15 cellular contexts compared by ENCODE assay signal in genomic region chr5:78587775-78588291, GRCh38.
A peak's percentile ranks its signal among the peaks of the same experiment; 100 is the strongest.
DNase-seq lines count a peak whose midpoint lies in the region; ATAC-seq and TF ChIP-seq lines count a peak whose summit lies in the region.
"Had no signal": no experiment of that assay in that cellular context is flagged by ENCODE, and none has a peak within 500 bp of the region (broad histone marks: within the 10 kb centered on the region; RNA-seq: fewer than 3 reads in every experiment).

No MANE protein-coding gene starts in this region.

- H4K91ac ChIP-seq in neuronal stem cell (ENCODE audit: low read depth, low read length, poor library complexity) = no peak overlapping the region

- no peak overlapping the region for H3K14ac ChIP-seq in neuronal stem cell (ENCODE audit: low read length)

- H4K8ac ChIP-seq in neuronal stem cell (ENCODE audit: low read depth, low read length) = no peak overlapping the region

- DNase-seq in AG09309 (ENCODE audit: low read depth) (peak; percentile 71), MG63 (peak; percentile 41), chondrocyte (ENCODE audit: low spot score) (no peak), mesothelial cell of epicardium (ENCODE audit: low spot score in 2 of 2, unreplicated experiment in 2 of 2) (no peak), neuronal stem cell (ENCODE audit: low spot score) (no peak)
- DNase-seq: NCI-H1048; stimulated activated CD4-positive, alpha-beta T cell treated with anti-CD3 and anti-CD28 coated beads, Interleukin-12 subunit alpha, Interleukin-12 subunit beta, amount 100 ng/mL, for 4 hours had no signal

- WGBS in neuronal stem cell (ENCODE audit: extremely low coverage in 2 of 2, insufficient read length in 2 of 2, insufficient replicate concordance in 1 of 2), 2 donors = no CpG with 5 or more reads among the region's 3 CpGs

- no peaks in the 10 kb centered on the region for H3K27me3 ChIP-seq in MG63
- no peaks in the 10 kb centered on the region for H3K27me3 ChIP-seq in neuronal stem cell (ENCODE audit: control insufficient read depth in 3 of 3, insufficient read depth in 3 of 3, low read depth in 1 of 3, low read length in 3 of 3)
- H3K27me3 ChIP-seq: BLaER1 had no signal

- H3K4me3 Mint-ChIP-seq in chondrocyte (ENCODE audit: unreplicated experiment) (no peak overlapping the region), mesothelial cell of epicardium (no peak overlapping the region)
- H3K4me3 Mint-ChIP-seq: stimulated activated memory B cell treated with anti-CD40 and anti-IgM and Interleukin-4, amounts not matched to agents 10 μg/mL and 1 μg/mL and 100 μg/mL, for 72 hours had no signal

- no peak overlapping the region for H2BK5ac ChIP-seq in neuronal stem cell (ENCODE audit: low read length)

- H2AFZ ChIP-seq in neuronal stem cell (ENCODE audit: low read length) = no peak overlapping the region

- peaks cover 6% of the 10 kb centered on the region for H3K9me3 Mint-ChIP-seq in chondrocyte (ENCODE audit: low read depth)
- peaks cover 10% of the 10 kb centered on the region for H3K9me3 Mint-ChIP-seq in mesothelial cell of epicardium

- H3K9me3 ChIP-seq in MG63 = no peaks in the 10 kb centered on the region
- H3K9me3 ChIP-seq in neuronal stem cell (replicated peaks in 1 of 2; ENCODE audit: control insufficient read depth in 2 of 2, insufficient read depth in 1 of 2, low read depth in 1 of 2, low read length in 2 of 2) = peaks cover 10 to 16% of the 10 kb centered on the region in 2 donors

- H3K27ac Mint-ChIP-seq in chondrocyte (ENCODE audit: unreplicated experiment) = peak overlapping the region; percentile 17
- peak overlapping the region; percentile 48 for H3K27ac Mint-ChIP-seq in mesothelial cell of epicardium
- H3K27ac Mint-ChIP-seq: activated naive CD4-positive, alpha-beta T cell treated with anti-CD3 and anti-CD28 coated beads, Interleukin-2, amount 50 U/mL, for 72 hours; stimulated activated memory B cell treated with anti-CD40 and anti-IgM and Interleukin-4, amounts not matched to agents 10 μg/mL and 1 μg/mL and 100 μg/mL, for 72 hours had no signal

- H3K23ac ChIP-seq in neuronal stem cell (ENCODE audit: low read depth, low read length, poor library complexity) = no peak overlapping the region

- H3K4me3 ChIP-seq in AG09309 (ENCODE audit: control insufficient read depth, low read depth, low read length) (no peak overlapping the region), MG63 (no peak overlapping the region), neuronal stem cell (ENCODE audit: low read length in 2 of 2) (no peak overlapping the region)
- H3K4me3 ChIP-seq: BLaER1, GM12878 had no signal

- H3K4me2 ChIP-seq in neuronal stem cell (ENCODE audit: insufficient read depth, low read length, poor library complexity, severe bottlenecking) = no peak overlapping the region
- H3K4me2 ChIP-seq: BLaER1 had no signal

- H3K9ac ChIP-seq in neuronal stem cell (ENCODE audit: low read depth, low read length, poor library complexity) = no peak overlapping the region
- H3K9ac ChIP-seq: BLaER1 had no signal

- H3K4me1 Mint-ChIP-seq in chondrocyte (ENCODE audit: low read depth) = peaks cover 52% of the 10 kb centered on the region
- H3K4me1 Mint-ChIP-seq in mesothelial cell of epicardium = peaks cover 20% of the 10 kb centered on the region

- H2BK120ac ChIP-seq in neuronal stem cell (ENCODE audit: low read depth, low read length) = no peak overlapping the region

- H3K4me1 ChIP-seq in neuronal stem cell (ENCODE audit: control insufficient read depth in 2 of 2, insufficient read depth in 1 of 2, low read depth in 1 of 2, low read length in 2 of 2) = peaks cover 7 to 8% of the 10 kb centered on the region in 2 donors
- H3K4me1 ChIP-seq: BLaER1 had no signal

- H3K4ac ChIP-seq in neuronal stem cell (ENCODE audit: low read length) = no peak overlapping the region

- peaks cover 1% of the 10 kb centered on the region for H3K79me1 ChIP-seq in neuronal stem cell (ENCODE audit: low read depth, low read length)

- H2BK15ac ChIP-seq in neuronal stem cell (ENCODE audit: low read length) = no peak overlapping the region

- peaks cover 13% of the 10 kb centered on the region for H3K36me3 Mint-ChIP-seq in chondrocyte (ENCODE audit: low read depth)
- H3K36me3 Mint-ChIP-seq in mesothelial cell of epicardium = peaks cover 17% of the 10 kb centered on the region

- H2BK12ac ChIP-seq in neuronal stem cell (ENCODE audit: low read length) = no peak overlapping the region

- no peak overlapping the region for H3K18ac ChIP-seq in neuronal stem cell (ENCODE audit: low read length)

- no peaks in the 10 kb centered on the region for H3K27me3 Mint-ChIP-seq in chondrocyte (ENCODE audit: low read depth)
- no peaks in the 10 kb centered on the region for H3K27me3 Mint-ChIP-seq in mesothelial cell of epicardium (ENCODE audit: low read depth)
- H3K27me3 Mint-ChIP-seq: stimulated activated memory B cell treated with anti-CD40 and anti-IgM and Interleukin-4, amounts not matched to agents 10 μg/mL and 1 μg/mL and 100 μg/mL, for 72 hours had no signal

- no peak overlapping the region for H3K27ac ChIP-seq in neuronal stem cell (replicated peaks; ENCODE audit: low read length)
- H3K27ac ChIP-seq: BLaER1 had no signal

- H2AK5ac ChIP-seq in neuronal stem cell (ENCODE audit: low read depth, low read length) = no peak overlapping the region

- no peak for ATAC-seq in GM21786 (IDR thresholded peaks at IDR 0.05; ENCODE audit: unreplicated experiment)
- ATAC-seq in GM21528 (IDR thresholded peaks at IDR 0.05; ENCODE audit: low FRiP score, unreplicated experiment) = no peak
- no peak for ATAC-seq in GM19467 (IDR thresholded peaks at IDR 0.05; ENCODE audit: unreplicated experiment)
- ATAC-seq: activated CD4-positive, CD25-positive, alpha-beta regulatory T cell treated with anti-CD3 and anti-CD28 coated beads, Interleukin-2, amount 50 U/mL, for 24 hours; activated naive CD4-positive, alpha-beta T cell treated with anti-CD3 and anti-CD28 coated beads, Interleukin-2, amount 50 U/mL, for 72 hours; GM12878; stimulated activated memory B cell treated with anti-CD40 and anti-IgM and Interleukin-4, amounts not matched to agents 10 μg/mL and 1 μg/mL and 100 μg/mL, for 72 hours had no signal

- TF ChIP-seq CTCF in AG09309 (IDR thresholded peaks at IDR 0.05; ENCODE audit: control insufficient read depth, insufficient read depth, low read depth, low read length, missing control alignments) (no peak), chondrocyte (IDR thresholded peaks at IDR 0.05) (no peak), mesothelial cell of epicardium (IDR thresholded peaks at IDR 0.05; ENCODE audit: unreplicated experiment) (no peak)

- peaks cover 6% of the 10 kb centered on the region for H3K36me3 ChIP-seq in MG63
- peaks cover 5 to 7% of the 10 kb centered on the region in 2 donors for H3K36me3 ChIP-seq in neuronal stem cell (replicated peaks in 1 of 2; ENCODE audit: control insufficient read depth in 2 of 2, insufficient read depth in 2 of 2, low read length in 2 of 2)
- H3K36me3 ChIP-seq: BLaER1 had no signal

Comparison
In these comparisons a context has a peak if more than half of its experiments do, and no peak if none do; other contexts are left out.
1. DNase-seq: peak in AG09309 (single experiment) and MG63 (single experiment); none in chondrocyte (single experiment), mesothelial cell of epicardium (0 of 2) and neuronal stem cell (single experiment).